21 cellular contexts compared by ENCODE assay signal in the genomic region with DNA sequence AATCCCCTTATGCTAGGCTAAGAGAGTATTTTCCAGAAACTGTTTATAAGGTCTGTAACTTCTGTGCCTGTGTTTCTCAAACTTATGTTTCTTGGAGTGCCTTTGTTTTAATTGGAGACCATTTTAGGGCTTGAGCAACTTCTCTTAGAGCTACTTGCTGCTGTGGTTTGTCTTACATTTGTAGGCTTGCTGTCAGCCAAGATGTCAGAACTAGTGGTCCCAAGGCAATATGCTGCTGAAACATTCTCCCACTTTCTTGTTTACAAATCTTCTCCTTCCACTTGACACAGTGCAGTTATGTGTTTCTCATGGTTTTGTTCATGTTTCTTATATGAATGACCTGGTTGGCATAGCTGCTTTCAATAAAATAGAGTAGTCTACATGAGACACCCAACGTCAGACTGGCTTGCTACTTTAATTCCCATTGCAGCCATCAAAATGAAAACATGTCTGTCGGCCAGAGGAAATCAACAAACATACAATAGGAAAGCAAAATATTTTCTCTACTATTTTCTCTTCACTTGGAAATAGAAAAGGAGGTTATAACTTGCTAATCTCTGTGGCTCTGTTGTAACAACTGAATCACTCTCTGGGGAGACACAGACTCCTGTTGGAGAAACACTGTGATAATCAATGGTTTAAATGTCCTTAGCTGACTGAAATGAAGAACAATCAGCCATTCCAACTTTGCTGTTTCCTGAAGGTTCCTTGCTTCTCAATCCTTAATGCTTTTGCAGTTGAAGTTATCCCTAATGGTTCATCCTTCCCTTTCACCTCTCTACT.
DNase-seq lines count a peak whose midpoint lies in the region; TF ChIP-seq lines count a peak whose summit lies in the region.
"Had no signal": no experiment of that assay in that cellular context is flagged by ENCODE, and none has a peak within 500 bp of the region (broad histone marks: within the 10 kb centered on the region; RNA-seq: fewer than 3 reads in every experiment).

No MANE protein-coding gene starts in this region.

- no peaks in the 10 kb centered on the region for H3K4me1 ChIP-seq in breast epithelium
- no peaks in the 10 kb centered on the region for H3K4me1 ChIP-seq in trophoblast cell (ENCODE audit: control insufficient read depth in 1 of 2, insufficient read depth in 2 of 2, low read length in 2 of 2)
- H3K4me1 ChIP-seq: body of pancreas, HAP-1 had no signal

- no peak overlapping the region for H3K23ac ChIP-seq in trophoblast cell (ENCODE audit: low read length)

- no peak overlapping the region for H3K14ac ChIP-seq in trophoblast cell (ENCODE audit: low read length)

- peak overlapping the region; percentile 33 for H3K27ac Mint-ChIP-seq in MCF 10A (ENCODE audit: low read depth, unreplicated experiment)
- no peak overlapping the region for H3K27ac Mint-ChIP-seq in activated CD4-positive, alpha-beta T cell treated with anti-CD3 and anti-CD28 coated beads, Interleukin-2, amount 10 ng/mL, durations not matched to agents 24 days and 14 days
- H3K27ac Mint-ChIP-seq: activated CD8-positive, alpha-beta memory T cell treated with anti-CD3 and anti-CD28 coated beads, Interleukin-2, amount 10 ng/mL, durations not matched to agents 7 days and 5 days; CD4-positive, CD25-positive, alpha-beta regulatory T cell; T-helper 2 cell treated with Interferon-gamma antibody and Interleukin-4, amounts not matched to agents 5 μg/mL and 100 μg/mL, for 36 hours had no signal

- no peaks in the 10 kb centered on the region for H3K27me3 Mint-ChIP-seq in MCF 10A (ENCODE audit: insufficient read depth, unreplicated experiment)
- no peaks in the 10 kb centered on the region for H3K27me3 Mint-ChIP-seq in activated CD4-positive, alpha-beta T cell treated with anti-CD3 and anti-CD28 coated beads, Interleukin-2, amount 10 ng/mL, durations not matched to agents 24 days and 14 days
- H3K27me3 Mint-ChIP-seq: activated CD8-positive, alpha-beta memory T cell treated with anti-CD3 and anti-CD28 coated beads, Interleukin-2, amount 10 ng/mL, durations not matched to agents 7 days and 5 days; CD4-positive, CD25-positive, alpha-beta regulatory T cell had no signal

- no peaks in the 10 kb centered on the region for H3K79me2 ChIP-seq in trophoblast cell (ENCODE audit: control insufficient read depth, insufficient read depth, low read length, poor library complexity)

- H3K18ac ChIP-seq in trophoblast cell (ENCODE audit: low read length): no peak overlapping the region

- intact Hi-C loops in MCF 10A (cut with micrococcal nuclease) (no loop called here), breast epithelium (cut with DNase I; ENCODE audit: low total_unique reads) (no loop called here)
- intact Hi-C loops in activated CD4-positive, alpha-beta T cell treated with anti-CD3 and anti-CD28 coated beads, Interleukin-2, amount 10 ng/mL, durations not matched to agents 24 days and 14 days (cut with micrococcal nuclease): no loop called here

- H3K27ac ChIP-seq in breast epithelium: no peak overlapping the region
- no peak overlapping the region for H3K27ac ChIP-seq in trophoblast cell (ENCODE audit: low read depth, low read length)
- H3K27ac ChIP-seq: body of pancreas had no signal

- TF ChIP-seq CTCF in MCF 10A (IDR thresholded peaks at IDR 0.05; ENCODE audit: unreplicated experiment): no peak
- no peak for TF ChIP-seq CTCF in breast epithelium (IDR thresholded peaks at IDR 0.05)
- no peak for TF ChIP-seq CTCF in fibroblast of the aortic adventitia (IDR thresholded peaks at IDR 0.05; ENCODE audit: insufficient read depth, low read length)

- DNase-seq in MCF 10A (ENCODE audit: unreplicated experiment): no peak
- DNase-seq in breast epithelium (ENCODE audit: low spot score in 2 of 2): no peak
- peak; percentile 84 for DNase-seq in fibroblast of the aortic adventitia (ENCODE audit: low read depth)
- DNase-seq in trophoblast cell: no peak
- no peak for DNase-seq in activated CD4-positive, alpha-beta T cell treated with anti-CD3 and anti-CD28 coated beads, Interleukin-2, amount 10 ng/mL, durations not matched to agents 24 days and 14 days
- DNase-seq in dermis blood vessel endothelial cell: no peak
- DNase-seq in NCI-H2227 treated with DMSO at 0.1 percent for 48 hours (lab: John Stamatoyannopoulos, UW): no peak
- DNase-seq in NCI-H2029 (lab: John Stamatoyannopoulos, UW): no peak
- DNase-seq: activated CD8-positive, alpha-beta memory T cell treated with anti-CD3 and anti-CD28 coated beads, Interleukin-2, amount 10 ng/mL, durations not matched to agents 7 days and 5 days; body of pancreas; CD4-positive, CD25-positive, alpha-beta regulatory T cell; DMS53; effector CD8-positive, alpha-beta T cell; foreskin melanocyte; KG1; NCI-H446 treated with DMSO at 0.1 percent for 48 hours; SHP77 treated with DMSO at 0.1 percent for 48 hours; stimulated activated CD4-positive, alpha-beta T cell treated with anti-CD3 and anti-CD28 coated beads, Interleukin-4, amount 100 ng/mL, for 24 hours had no signal

- no peak overlapping the region for H3K4ac ChIP-seq in trophoblast cell (ENCODE audit: low read depth, low read length)

- H4K12ac ChIP-seq in trophoblast cell (ENCODE audit: low read depth, low read length): no peak overlapping the region

- no peaks in the 10 kb centered on the region for H3K36me3 Mint-ChIP-seq in MCF 10A (ENCODE audit: insufficient read depth, unreplicated experiment)
- no peaks in the 10 kb centered on the region for H3K36me3 Mint-ChIP-seq in activated CD4-positive, alpha-beta T cell treated with anti-CD3 and anti-CD28 coated beads, Interleukin-2, amount 10 ng/mL, durations not matched to agents 24 days and 14 days (ENCODE audit: low read depth)
- H3K36me3 Mint-ChIP-seq: activated CD8-positive, alpha-beta memory T cell treated with anti-CD3 and anti-CD28 coated beads, Interleukin-2, amount 10 ng/mL, durations not matched to agents 7 days and 5 days; CD4-positive, CD25-positive, alpha-beta regulatory T cell had no signal

- H4K8ac ChIP-seq in trophoblast cell (ENCODE audit: low read depth, low read length): no peak overlapping the region

- H3K36me3 ChIP-seq in breast epithelium (no peaks in the 10 kb centered on the region), trophoblast cell (ENCODE audit: control insufficient read depth in 1 of 2, insufficient read depth in 2 of 2, low read length in 2 of 2) (no peaks in the 10 kb centered on the region)
- H3K36me3 ChIP-seq: HAP-1 had no signal

- H2BK120ac ChIP-seq in trophoblast cell (ENCODE audit: insufficient read depth, low read length, poor library complexity): peak overlapping the region; percentile 55

- H2AK5ac ChIP-seq in trophoblast cell (ENCODE audit: low read length): no peak overlapping the region

- WGBS in trophoblast cell (ENCODE audit: extremely low coverage, insufficient coverage, insufficient read length): no CpG with 5 or more reads among the region's 2 CpGs

- no peaks in the 10 kb centered on the region for H3K27me3 ChIP-seq in breast epithelium
- H3K27me3 ChIP-seq in trophoblast cell (ENCODE audit: insufficient read depth, low read length): no peaks in the 10 kb centered on the region
- H3K27me3 ChIP-seq: body of pancreas had no signal

- no peak overlapping the region for H2BK5ac ChIP-seq in trophoblast cell (ENCODE audit: low read depth, low read length, poor library complexity)

- CTCF ChIA-PET in MCF 10A (lab: Yijun Ruan, JAX): interaction anchor here (1.3 kb wide), 1 partner anchor 69 kb away, joined by 4 read pairs; no protein-coding TSS in a partner anchor

- no peak overlapping the region for H4K91ac ChIP-seq in trophoblast cell (ENCODE audit: low read depth, low read length)

- H2BK12ac ChIP-seq in trophoblast cell (ENCODE audit: low read length): peak overlapping the region; percentile 60

- BruUV-seq in MCF 10A (replicated peaks; lab: Mats Ljungman, UMichigan): no TSS peak

- H3K9me3 Mint-ChIP-seq in MCF 10A (ENCODE audit: unreplicated experiment): no peaks in the 10 kb centered on the region
- no peaks in the 10 kb centered on the region for H3K9me3 Mint-ChIP-seq in activated CD4-positive, alpha-beta T cell treated with anti-CD3 and anti-CD28 coated beads, Interleukin-2, amount 10 ng/mL, durations not matched to agents 24 days and 14 days
- H3K9me3 Mint-ChIP-seq: nephron; T-helper 2 cell treated with Interferon-gamma antibody and Interleukin-4, amounts not matched to agents 5 μg/mL and 100 μg/mL, for 36 hours had no signal

- POLR2A ChIA-PET in MCF 10A (lab: Yijun Ruan, JAX): interaction anchor here (0.6 to 2.9 kb wide), 5 partner anchors 9 to 1533 kb away, joined by 3 to 12 read pairs (median 4); no protein-coding TSS in a partner anchor

- H3K4me1 Mint-ChIP-seq in MCF 10A (ENCODE audit: insufficient read depth, unreplicated experiment): peaks cover 20% of the 10 kb centered on the region
- no peaks in the 10 kb centered on the region for H3K4me1 Mint-ChIP-seq in activated CD4-positive, alpha-beta T cell treated with anti-CD3 and anti-CD28 coated beads, Interleukin-2, amount 10 ng/mL, durations not matched to agents 24 days and 14 days
- H3K4me1 Mint-ChIP-seq: activated CD8-positive, alpha-beta memory T cell treated with anti-CD3 and anti-CD28 coated beads, Interleukin-2, amount 10 ng/mL, durations not matched to agents 7 days and 5 days; CD4-positive, CD25-positive, alpha-beta regulatory T cell had no signal

- H2AFZ ChIP-seq in trophoblast cell (ENCODE audit: insufficient read depth, low read length, poor library complexity): no peak overlapping the region

- H3K9me3 ChIP-seq in breast epithelium (no peaks in the 10 kb centered on the region), trophoblast cell (ENCODE audit: insufficient read depth, low read depth, low read length) (no peaks in the 10 kb centered on the region)
- H3K9me3 ChIP-seq: body of pancreas, HAP-1 had no signal

- H3K4me3 ChIP-seq in breast epithelium (no peak overlapping the region), fibroblast of the aortic adventitia (ENCODE audit: low read depth, low read length) (no peak overlapping the region), trophoblast cell (ENCODE audit: low read depth, low read length) (no peak overlapping the region)
- H3K4me3 ChIP-seq: body of pancreas, HAP-1 had no signal

- no peak overlapping the region for H3K4me2 ChIP-seq in trophoblast cell (ENCODE audit: low read length)

- no peak overlapping the region for H3K4me3 Mint-ChIP-seq in MCF 10A (ENCODE audit: unreplicated experiment)
- no peak overlapping the region for H3K4me3 Mint-ChIP-seq in activated CD4-positive, alpha-beta T cell treated with anti-CD3 and anti-CD28 coated beads, Interleukin-2, amount 10 ng/mL, durations not matched to agents 24 days and 14 days
- H3K4me3 Mint-ChIP-seq: activated CD8-positive, alpha-beta memory T cell treated with anti-CD3 and anti-CD28 coated beads, Interleukin-2, amount 10 ng/mL, durations not matched to agents 7 days and 5 days; CD4-positive, CD25-positive, alpha-beta regulatory T cell; nephron; T-helper 2 cell treated with Interferon-gamma antibody and Interleukin-4, amounts not matched to agents 5 μg/mL and 100 μg/mL, for 36 hours had no signal

- no peaks in the 10 kb centered on the region for H3K79me1 ChIP-seq in trophoblast cell (ENCODE audit: low read length)

- TF ChIP-seq POLR2A in breast epithelium (IDR thresholded peaks at IDR 0.05): no peak

- no peak overlapping the region for H3K9ac ChIP-seq in trophoblast cell (ENCODE audit: low read length)
